In the genomic region with DNA sequence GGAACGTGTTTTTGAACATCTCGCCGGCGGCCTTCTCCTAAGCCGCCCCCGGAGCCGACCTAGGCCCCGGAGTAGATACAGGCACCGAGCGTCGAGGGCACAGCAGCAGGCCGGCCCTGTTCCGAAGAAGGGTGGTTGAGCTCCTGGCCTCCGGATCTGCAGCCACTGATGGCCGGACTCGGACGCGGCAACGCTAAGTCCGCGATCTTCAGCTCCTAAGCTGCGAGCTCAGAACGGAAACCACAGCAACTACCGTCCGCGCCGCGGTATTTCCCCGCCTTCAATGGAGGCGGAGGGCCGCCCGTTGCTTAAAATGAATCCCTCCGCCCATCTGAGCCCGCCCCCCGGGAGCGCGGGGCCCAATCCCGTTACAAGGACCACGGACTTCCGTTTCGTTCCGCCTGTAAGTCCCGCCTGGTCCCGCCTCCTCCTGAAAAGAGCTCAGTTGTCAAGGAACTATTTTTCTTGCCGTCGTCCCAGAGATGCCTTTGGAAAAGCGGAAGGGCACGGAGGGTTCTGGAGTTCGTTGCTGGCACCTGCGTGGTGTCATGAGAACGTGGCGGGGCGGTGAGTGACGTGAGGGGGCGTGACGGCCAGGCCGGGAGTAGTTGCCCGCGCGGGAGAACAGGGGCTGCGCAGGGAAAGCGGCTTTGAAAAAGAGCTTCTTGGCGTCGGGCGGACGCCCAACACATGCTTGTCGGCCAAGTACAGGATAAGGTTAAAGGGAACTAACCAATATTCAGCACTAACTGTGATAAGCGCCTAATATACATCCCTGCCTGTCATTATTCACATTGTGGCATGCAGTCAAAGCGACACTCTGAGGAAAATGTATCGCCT, we compare ENCODE assay signal across 8 cellular contexts. TPM values are rescaled to one million over a fixed set of nuclear protein-coding genes. Genes with fewer than 3 reads are reported as not detected.
DNase-seq lines count a peak whose midpoint lies in the region; ATAC-seq and TF ChIP-seq lines count a peak whose summit lies in the region.

CFAP20 (minus strand) TSS at position 285 of the 840 bp plus-strand sequence; CDS start at position 19, 266 bp downstream.

- no peak for TF ChIP-seq CTCF in natural killer cell (IDR thresholded peaks at IDR 0.05)

- ATAC-seq in natural killer cell, result peak; percentile 86 to 95 (median 94)

- no peaks in the 10 kb centered on the region for H3K27me3 Mint-ChIP-seq in natural killer cell (ENCODE audit: low read depth in 2 of 2)

- no peaks in the 10 kb centered on the region for H3K36me3 Mint-ChIP-seq in natural killer cell

- no peaks in the 10 kb centered on the region for H3K27me3 ChIP-seq in H7 (ENCODE audit: control insufficient read depth, insufficient read depth, low read length)

- peaks cover 42% of the 10 kb centered on the region in 2 donors for H3K4me1 Mint-ChIP-seq in natural killer cell

- intact Hi-C loops in natural killer cell (cut with micrococcal nuclease), result loop anchor here (5.0 to 10.0 kb wide), 3 partner anchors 235 to 827 kb away; partner anchors contain the start of gene KATNB1

- H3K36me3 ChIP-seq in H7 (replicated peaks; ENCODE audit: control insufficient read depth, insufficient read depth, low read length), result no peaks in the 10 kb centered on the region

- H3K27ac Mint-ChIP-seq in natural killer cell, result peak within 1 kb of the TSS; percentile 93 to 95

- no peaks in the 10 kb centered on the region for H3K9me3 Mint-ChIP-seq in natural killer cell

- DNase-seq in ELF-1 (ENCODE audit: low read depth, low spot score) (peak; percentile 100), H7 (peak; percentile 96), M059J (ENCODE audit: low read depth) (peak; percentile 100), SHP77 (lab: John Stamatoyannopoulos, UW) (peak; percentile 99), fibroblast of peridontal ligament (ENCODE audit: extremely low read depth) (peak; percentile 100), natural killer cell (peak; percentile 94)
- DNase-seq in activated effector memory CD4-positive, alpha-beta T cell treated with Interleukin-2 at 50 U/mL for 16 hours, result peak; percentile 96
- DNase-seq in stimulated activated naive CD4-positive, alpha-beta T cell treated with Interleukin-2 at 50 U/mL for 16 hours (lab: John Stamatoyannopoulos, UW), result peak; percentile 97

- H3K4me3 Mint-ChIP-seq in natural killer cell, result peak within 1 kb of the TSS; percentile 99

- peak within 1 kb of the TSS; percentile 95 for H3K4me3 ChIP-seq in H7 (ENCODE audit: insufficient read depth, low read depth, low read length)

RNA-seq across cellular contexts. Expression of gene CFAP20, which starts in this region (rescaled TPM):
- 56.9 and 67.0 TPM in 2 replicates for total RNA-seq in H7 (2014; rRNA removed; shearing (Covaris generic))
- total RNA-seq in M059J (2014; rRNA removed; shearing (Covaris generic)), result 97.3 and 115 TPM in 2 replicates
- 100 to 1,000 TPM in 1 of 3 donors, 10 to 100 TPM in 2; 57.9 to 137 (median 64.7) TPM for total RNA-seq in natural killer cell

Comparison
In these comparisons a context has a peak if more than half of its experiments do, and no peak if none do; other contexts are left out.
1. Peak in every context shown above with its lines: DNase-seq, ATAC-seq and H3K4me3 ChIP-seq.